1 cellular context compared by ENCODE assay signal in the genomic region with DNA sequence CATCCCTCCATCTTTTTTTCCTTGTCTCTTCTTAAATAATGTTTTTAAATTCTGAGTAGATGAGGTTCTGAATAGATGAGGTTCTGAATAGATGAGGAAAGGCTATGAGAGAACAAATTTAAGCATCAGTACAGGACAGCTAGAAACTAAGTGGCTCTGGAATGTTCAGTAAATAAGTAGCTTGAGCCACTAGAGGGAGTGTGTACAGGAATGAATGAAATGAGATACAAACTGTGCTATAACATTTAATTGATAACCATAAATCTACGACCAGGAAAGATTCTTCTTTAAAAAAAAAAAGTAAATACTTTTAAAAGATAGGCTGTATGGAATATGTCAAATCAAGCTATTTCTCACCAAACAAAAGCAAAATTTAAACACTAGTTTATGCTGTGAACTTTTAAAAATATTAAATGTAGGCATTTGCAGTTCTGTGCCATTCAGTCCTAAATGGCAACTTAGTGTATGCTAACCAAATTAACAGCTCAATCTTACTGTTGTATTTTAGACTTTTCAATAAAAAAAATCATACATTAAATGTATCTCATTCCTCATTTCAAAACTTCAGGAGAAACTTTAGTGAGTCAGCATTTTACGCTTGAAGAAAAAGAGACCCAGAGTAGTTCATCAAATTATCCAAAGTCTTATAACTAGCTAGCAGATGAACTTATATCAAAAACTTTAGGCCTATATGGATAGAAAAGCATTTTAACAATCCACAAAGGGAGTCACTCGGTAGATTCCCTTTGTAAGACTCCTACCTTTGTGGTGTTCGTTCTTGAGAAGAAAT.
TF ChIP-seq lines count a peak whose summit lies in the region.

No MANE protein-coding gene starts in this region.

TF ChIP-seq in WTC11, 78 proteins besides CTCF, POLR2A, EP300 and RAD21 (continued from another document):
- TF ChIP-seq, protein P1, sequence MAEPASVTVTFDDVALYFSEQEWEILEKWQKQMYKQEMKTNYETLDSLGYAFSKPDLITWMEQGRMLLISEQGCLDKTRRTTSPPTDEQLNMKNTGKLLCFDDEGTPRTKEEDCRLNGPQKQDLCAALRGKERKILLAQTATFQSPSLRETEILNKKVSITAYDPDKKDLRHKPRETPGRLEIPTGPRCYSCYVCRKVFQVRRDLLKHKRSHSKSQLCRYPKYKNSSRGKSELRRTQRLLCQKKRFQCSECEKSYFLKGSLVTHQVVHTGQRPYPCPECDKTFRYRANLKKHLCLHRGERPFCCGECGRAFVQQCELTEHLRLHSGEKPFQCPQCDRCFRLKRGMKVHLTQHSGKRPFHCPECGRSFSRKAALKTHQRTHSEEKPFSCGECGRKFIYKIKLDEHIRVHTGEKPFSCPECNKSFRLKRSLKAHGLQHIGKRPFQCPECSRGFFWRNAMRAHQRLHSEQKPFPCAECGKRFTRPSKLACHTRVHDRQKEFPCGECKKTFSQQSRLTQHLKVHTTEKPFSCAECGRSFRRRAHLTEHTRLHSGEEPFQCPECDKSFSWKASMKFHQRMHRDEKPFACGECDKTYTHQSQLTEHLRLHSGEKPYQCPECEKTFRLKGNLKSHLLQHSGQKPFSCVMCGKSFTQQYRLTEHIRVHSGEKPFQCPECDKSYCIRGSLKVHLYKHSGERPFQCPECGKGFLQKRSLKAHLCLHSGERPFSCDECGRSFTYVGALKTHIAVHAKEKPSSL (CRISPR knock-in tag; conservative IDR thresholded peaks at IDR 0.05) = no peak
- TF ChIP-seq KAT7 (CRISPR knock-in tag; IDR thresholded peaks at IDR 0.05; ENCODE audit: borderline replicate concordance) (no peak), ZNF671 (CRISPR knock-in tag; IDR thresholded peaks at IDR 0.05) (no peak), ZNF138 (CRISPR knock-in tag; conservative IDR thresholded peaks at IDR 0.05) (no peak)
- TF ChIP-seq, protein P2, sequence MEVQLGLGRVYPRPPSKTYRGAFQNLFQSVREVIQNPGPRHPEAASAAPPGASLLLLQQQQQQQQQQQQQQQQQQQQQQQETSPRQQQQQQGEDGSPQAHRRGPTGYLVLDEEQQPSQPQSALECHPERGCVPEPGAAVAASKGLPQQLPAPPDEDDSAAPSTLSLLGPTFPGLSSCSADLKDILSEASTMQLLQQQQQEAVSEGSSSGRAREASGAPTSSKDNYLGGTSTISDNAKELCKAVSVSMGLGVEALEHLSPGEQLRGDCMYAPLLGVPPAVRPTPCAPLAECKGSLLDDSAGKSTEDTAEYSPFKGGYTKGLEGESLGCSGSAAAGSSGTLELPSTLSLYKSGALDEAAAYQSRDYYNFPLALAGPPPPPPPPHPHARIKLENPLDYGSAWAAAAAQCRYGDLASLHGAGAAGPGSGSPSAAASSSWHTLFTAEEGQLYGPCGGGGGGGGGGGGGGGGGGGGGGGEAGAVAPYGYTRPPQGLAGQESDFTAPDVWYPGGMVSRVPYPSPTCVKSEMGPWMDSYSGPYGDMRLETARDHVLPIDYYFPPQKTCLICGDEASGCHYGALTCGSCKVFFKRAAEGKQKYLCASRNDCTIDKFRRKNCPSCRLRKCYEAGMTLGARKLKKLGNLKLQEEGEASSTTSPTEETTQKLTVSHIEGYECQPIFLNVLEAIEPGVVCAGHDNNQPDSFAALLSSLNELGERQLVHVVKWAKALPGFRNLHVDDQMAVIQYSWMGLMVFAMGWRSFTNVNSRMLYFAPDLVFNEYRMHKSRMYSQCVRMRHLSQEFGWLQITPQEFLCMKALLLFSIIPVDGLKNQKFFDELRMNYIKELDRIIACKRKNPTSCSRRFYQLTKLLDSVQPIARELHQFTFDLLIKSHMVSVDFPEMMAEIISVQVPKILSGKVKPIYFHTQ (CRISPR knock-in tag; IDR thresholded peaks at IDR 0.05) = no peak
